Comparison of ENCODE assay signal across 8 cellular contexts in genomic region chr22:39528681-39529486, GRCh38. TPM values are rescaled to one million over a fixed set of nuclear protein-coding genes. Genes with fewer than 3 reads are reported as not detected.
DNase-seq lines count a peak whose midpoint lies in the region; ATAC-seq and TF ChIP-seq lines count a peak whose summit lies in the region.

No MANE protein-coding gene starts in this region.

- no peaks in the 10 kb centered on the region for H3K27me3 Mint-ChIP-seq in activated T-helper 17 cell treated with anti-CD3 and anti-CD28 coated beads, Interleukin-2, amount 50 U/mL, for 72 hours
- H3K27me3 Mint-ChIP-seq in nephron (ENCODE audit: low read depth), result no peaks in the 10 kb centered on the region
- no peaks in the 10 kb centered on the region for H3K27me3 Mint-ChIP-seq in stimulated activated naive B cell treated with anti-CD40 and anti-IgM and Interleukin-4, amounts not matched to agents 10 μg/mL and 1 μg/mL and 100 μg/mL, for 72 hours

- peaks cover 44% of the 10 kb centered on the region for H3K79me2 ChIP-seq in fibroblast of lung (ENCODE audit: control insufficient read depth, insufficient read depth, low read length)

- no peak overlapping the region for H2AFZ ChIP-seq in fibroblast of lung (ENCODE audit: low read length)

- TF ChIP-seq CTCF in LNCaP clone FGC (IDR thresholded peaks at IDR 0.05; ENCODE audit: control insufficient read depth, extremely low read depth, insufficient read depth) (peak; percentile 99), fibroblast of lung (conservative IDR thresholded peaks at IDR 0.05 in 1 of 2, IDR thresholded peaks at IDR 0.05 in 1 of 2; ENCODE audit: low read depth in 1 of 2, low read length in 2 of 2) (peak; percentile 93 to 94), nephron (IDR thresholded peaks at IDR 0.05; ENCODE audit: unreplicated experiment in 3 of 3) (peak; percentile 89 to 97 (median 91))

- H3K4me3 Mint-ChIP-seq in activated T-helper 17 cell treated with anti-CD3 and anti-CD28 coated beads, Interleukin-2, amount 50 U/mL, for 72 hours, result peak overlapping the region; percentile 98
- H3K4me3 Mint-ChIP-seq in nephron, result peak overlapping the region; percentile 48 to 54 (median 54)
- peak overlapping the region; percentile 82 to 92 for H3K4me3 Mint-ChIP-seq in stimulated activated naive B cell treated with anti-CD40 and anti-IgM and Interleukin-4, amounts not matched to agents 10 μg/mL and 1 μg/mL and 100 μg/mL, for 72 hours

- H4K20me1 ChIP-seq in fibroblast of lung (ENCODE audit: control insufficient read depth, extremely low read depth, insufficient read depth, low read length), result no peaks in the 10 kb centered on the region

- peaks cover 84% of the 10 kb centered on the region for H3K36me3 Mint-ChIP-seq in activated T-helper 17 cell treated with anti-CD3 and anti-CD28 coated beads, Interleukin-2, amount 50 U/mL, for 72 hours (ENCODE audit: low read depth)
- H3K36me3 Mint-ChIP-seq in nephron (ENCODE audit: low read depth), result peaks cover 32% of the 10 kb centered on the region
- H3K36me3 Mint-ChIP-seq in stimulated activated naive B cell treated with anti-CD40 and anti-IgM and Interleukin-4, amounts not matched to agents 10 μg/mL and 1 μg/mL and 100 μg/mL, for 72 hours, result peaks cover 53 to 77% of the 10 kb centered on the region in 2 donors

- peak; percentile 89 for DNase-seq in SIG-M5 treated with dmso at 0.1 percent for 504 hours (lab: John Stamatoyannopoulos, UW; ENCODE audit: unreplicated experiment)
- DNase-seq in SIG-M5 (lab: John Stamatoyannopoulos, UW), result no peak
- DNase-seq in LNCaP clone FGC (ENCODE audit: low read depth), result peak; percentile 93
- peak; percentile 96 for DNase-seq in RPMI8226
- peak; percentile 92 to 94 for DNase-seq in fibroblast of lung (ENCODE audit: low read depth in 2 of 2)
- DNase-seq in stimulated activated naive B cell treated with anti-CD40 and anti-IgM and Interleukin-4, amounts not matched to agents 10 μg/mL and 1 μg/mL and 100 μg/mL, for 72 hours, result peak; percentile 78

- peaks cover 19% of the 10 kb centered on the region for H3K4me1 ChIP-seq in fibroblast of lung (ENCODE audit: control insufficient read depth, extremely low read depth, insufficient read depth, low read length)

- H3K9me3 ChIP-seq in fibroblast of lung (ENCODE audit: control insufficient read depth, insufficient read depth, low read depth, low read length), result no peaks in the 10 kb centered on the region

- H3K27ac Mint-ChIP-seq in activated T-helper 17 cell treated with anti-CD3 and anti-CD28 coated beads, Interleukin-2, amount 50 U/mL, for 72 hours, result peak overlapping the region; percentile 80
- H3K27ac Mint-ChIP-seq in nephron, result peak overlapping the region in 2 of 3 experiments; percentile 68 to 75
- peak overlapping the region; percentile 89 for H3K27ac Mint-ChIP-seq in stimulated activated naive B cell treated with anti-CD40 and anti-IgM and Interleukin-4, amounts not matched to agents 10 μg/mL and 1 μg/mL and 100 μg/mL, for 72 hours

- peak overlapping the region; percentile 6 for H3K27ac ChIP-seq in fibroblast of lung (ENCODE audit: insufficient read depth, low read length)

- no peaks in the 10 kb centered on the region for H3K27me3 ChIP-seq in fibroblast of lung (ENCODE audit: control insufficient read depth, insufficient read depth, low read length)

- H3K4me1 Mint-ChIP-seq in activated T-helper 17 cell treated with anti-CD3 and anti-CD28 coated beads, Interleukin-2, amount 50 U/mL, for 72 hours, result peaks cover 54% of the 10 kb centered on the region
- peaks cover 72% of the 10 kb centered on the region for H3K4me1 Mint-ChIP-seq in nephron
- H3K4me1 Mint-ChIP-seq in stimulated activated naive B cell treated with anti-CD40 and anti-IgM and Interleukin-4, amounts not matched to agents 10 μg/mL and 1 μg/mL and 100 μg/mL, for 72 hours, result peaks cover 63 to 80% of the 10 kb centered on the region in 2 donors

- H3K36me3 ChIP-seq in fibroblast of lung (ENCODE audit: control insufficient read depth, insufficient read depth, low read length), result peaks cover 24% of the 10 kb centered on the region

- no peak overlapping the region for H3K9ac ChIP-seq in fibroblast of lung (ENCODE audit: insufficient read depth, low read length)

- H3K4me3 ChIP-seq in LNCaP clone FGC (ENCODE audit: low read depth, low read length), result peak overlapping the region; percentile 46
- H3K4me3 ChIP-seq in fibroblast of lung (replicated peaks in 1 of 4; ENCODE audit: control extremely low read depth in 1 of 4, insufficient read depth in 1 of 4, low read depth in 3 of 4, low read length in 4 of 4), result peak overlapping the region in 1 of 4 experiments; percentile 2

- H3K9me3 Mint-ChIP-seq in activated T-helper 17 cell treated with anti-CD3 and anti-CD28 coated beads, Interleukin-2, amount 50 U/mL, for 72 hours, result no peaks in the 10 kb centered on the region
- H3K9me3 Mint-ChIP-seq in nephron, result no peaks in the 10 kb centered on the region
- peaks cover 0 to 1% of the 10 kb centered on the region in 2 donors for H3K9me3 Mint-ChIP-seq in stimulated activated naive B cell treated with anti-CD40 and anti-IgM and Interleukin-4, amounts not matched to agents 10 μg/mL and 1 μg/mL and 100 μg/mL, for 72 hours

- peak overlapping the region; percentile 32 for H3K4me2 ChIP-seq in fibroblast of lung (ENCODE audit: extremely low read depth, insufficient read depth, low read length)

- ATAC-seq in activated T-helper 17 cell treated with anti-CD3 and anti-CD28 coated beads, Interleukin-2, amount 50 U/mL, for 72 hours (replicated peaks), result peak; percentile 36
- ATAC-seq in stimulated activated naive B cell treated with anti-CD40 and anti-IgM and Interleukin-4, amounts not matched to agents 10 μg/mL and 1 μg/mL and 100 μg/mL, for 72 hours (replicated peaks), result peak; percentile 41 to 44

RNA-seq across cellular contexts. Expression of gene RPS19BP1, which starts 3.7 kb away (rescaled TPM):
- total RNA-seq in activated T-helper 17 cell treated with anti-CD3 and anti-CD28 coated beads, Interleukin-2, amount 50 U/mL, for 72 hours, result 100 to 1,000 TPM in 1 of 2 donors, 10 to 100 TPM in 1; 61.3 to 102 TPM
- total RNA-seq in fibroblast of lung, result 42.9 and 44.3 TPM in 2 replicates
- polyA plus RNA-seq in fibroblast of lung, result 41.6 and 49.3 TPM in 2 replicates
- 59.8 and 81.2 TPM in 2 replicates for polyA plus RNA-seq in fibroblast of lung (2012)
- polyA minus RNA-seq in fibroblast of lung (ENCODE audit: low replicate concordance), result 4.2 and 11.9 TPM in 2 replicates

RNA-seq across cellular contexts. Expression of gene ATF4, which starts 8.5 kb away (rescaled TPM):
- total RNA-seq in activated T-helper 17 cell treated with anti-CD3 and anti-CD28 coated beads, Interleukin-2, amount 50 U/mL, for 72 hours, result 100 to 1,000 TPM; 338 to 432 TPM
- 555 and 646 TPM in 2 replicates for total RNA-seq in fibroblast of lung
- 412 and 546 TPM in 2 replicates for polyA plus RNA-seq in fibroblast of lung
- 304 and 415 TPM in 2 replicates for polyA plus RNA-seq in fibroblast of lung (2012)
- 84.5 and 105 TPM in 2 replicates for polyA minus RNA-seq in fibroblast of lung (ENCODE audit: low replicate concordance)

RNA-seq across cellular contexts. Expression of gene MIEF1, which starts 26.8 kb away (rescaled TPM):
- total RNA-seq in activated T-helper 17 cell treated with anti-CD3 and anti-CD28 coated beads, Interleukin-2, amount 50 U/mL, for 72 hours, result 10 to 100 TPM; 34.7 to 54.0 TPM
- 16.4 and 19.0 TPM in 2 replicates for total RNA-seq in fibroblast of lung
- 16.8 and 20.9 TPM in 2 replicates for polyA plus RNA-seq in fibroblast of lung
- 17.4 and 20.1 TPM in 2 replicates for polyA plus RNA-seq in fibroblast of lung (2012)
- polyA minus RNA-seq in fibroblast of lung (ENCODE audit: low replicate concordance), result 47.9 and 55.7 TPM in 2 replicates

RNA-seq across cellular contexts. Expression of gene CACNA1I, which starts 41.7 kb away (rescaled TPM):
- total RNA-seq in activated T-helper 17 cell treated with anti-CD3 and anti-CD28 coated beads, Interleukin-2, amount 50 U/mL, for 72 hours, result 1 to 10 TPM in 1 of 2 donors, under 1 TPM in 1; 0.84 to 5.3 TPM
- total RNA-seq in fibroblast of lung, result under 0.01 TPM in 1 of 2 replicates, not detected in the other
- polyA plus RNA-seq in fibroblast of lung, result 0.01 TPM in 1 of 2 replicates, not detected in the other
- not detected in 2 replicates for polyA plus RNA-seq in fibroblast of lung (2012)
- polyA minus RNA-seq in fibroblast of lung (ENCODE audit: low replicate concordance), result not detected in 2 replicates
